36 cellular contexts compared by ENCODE assay signal in genomic region chr14:52095793-52096192, GRCh38. TPM values are rescaled to one million over a fixed set of nuclear protein-coding genes. Genes with fewer than 3 reads are reported as not detected.
"Had no signal": no experiment of that assay in that cellular context is flagged by ENCODE, and none has a peak within 500 bp of the region (broad histone marks: within the 10 kb centered on the region; RNA-seq: fewer than 3 reads in every experiment).

No MANE protein-coding gene starts in this region.

- H3K9me3 ChIP-seq: adrenal gland, body of pancreas, breast epithelium had no signal

- H3K27ac ChIP-seq: adrenal gland, body of pancreas, brain microvascular endothelial cell, breast epithelium, VCaP had no signal

- H3K36me3 Mint-ChIP-seq: activated CD4-positive, alpha-beta memory T cell treated with anti-CD3 and anti-CD28 coated beads for 36 hours; activated naive CD4-positive, alpha-beta T cell treated with anti-CD3 and anti-CD28 coated beads, Interleukin-2, amount 50 U/mL, for 72 hours; activated naive CD8-positive, alpha-beta T cell treated with anti-CD3 and anti-CD28 coated beads for 36 hours had no signal

- H3K36me3 ChIP-seq: adrenal gland, brain microvascular endothelial cell, breast epithelium had no signal

- H3K27me3 ChIP-seq: adrenal gland, body of pancreas, brain microvascular endothelial cell, breast epithelium had no signal

- H3K27ac Mint-ChIP-seq: activated B cell treated with CpG ODN at 0.5 μM for 24 hours; activated CD4-positive, alpha-beta memory T cell treated with anti-CD3 and anti-CD28 coated beads for 36 hours; activated CD4-positive, alpha-beta T cell treated with anti-CD3 and anti-CD28 coated beads, Interleukin-2, amount 10 ng/mL, durations not matched to agents 24 days and 14 days; activated CD8-positive, alpha-beta T cell treated with anti-CD3 and anti-CD28 coated beads for 36 hours; activated naive CD4-positive, alpha-beta T cell treated with anti-CD3 and anti-CD28 coated beads for 36 hours; activated naive CD4-positive, alpha-beta T cell treated with anti-CD3 and anti-CD28 coated beads, Interleukin-2, amount 50 U/mL, for 72 hours; activated naive CD8-positive, alpha-beta T cell treated with anti-CD3 and anti-CD28 coated beads for 36 hours; activated T-cell treated with anti-CD3 and anti-CD28 coated beads, Interleukin-2, amount 50 U/mL, for 72 hours; activated T-helper 1 cell treated with anti-CD3 and anti-CD28 coated beads, Interleukin-12 subunit alpha, Interleukin-12 subunit beta, Interleukin-2, Interleukin-4 antibody, amounts not matched to agents 30 ng/mL and 10 ng/mL and 1 ng/mL, durations not matched to agents 14 hours and 24 hours and 36 hours; activated T-helper 17 cell treated with anti-CD3 and anti-CD28 coated beads, Interleukin-2, amount 50 U/mL, for 72 hours; T-helper 1 cell treated with Interleukin-12 subunit alpha and Interleukin-12 subunit beta and Interleukin-4 antibody, amounts not matched to agents 30 μg/mL and 1 μg/mL, for 36 hours; T-helper 2 cell treated with Interferon-gamma antibody and Interleukin-4, amounts not matched to agents 5 μg/mL and 100 μg/mL, for 36 hours had no signal

- FAIRE-seq: astrocyte, TTC549 had no signal

- DNase-seq: activated B cell treated with CpG ODN at 0.5 μM for 24 hours; activated CD4-positive, alpha-beta memory T cell treated with anti-CD3 and anti-CD28 coated beads for 36 hours; activated CD4-positive, alpha-beta T cell treated with anti-CD3 and anti-CD28 coated beads for 4 hours; activated CD4-positive, alpha-beta T cell treated with anti-CD3 and anti-CD28 coated beads, Interleukin-2, amount 10 ng/mL, durations not matched to agents 24 days and 14 days; activated CD4-positive, alpha-beta T cell treated with anti-CD3 and anti-CD28 coated beads, Interleukin-2, amount 50 U/mL, for 1 hour; activated CD4-positive, alpha-beta T cell treated with anti-CD3 and anti-CD28 coated beads, Interleukin-2, amount 50 U/mL, for 4 hours; activated CD4-positive, CD25-positive, alpha-beta regulatory T cell treated with anti-CD3 and anti-CD28 coated beads, Interleukin-2, amount 50 U/mL, for 72 hours; activated CD8-positive, alpha-beta memory T cell treated with anti-CD3 and anti-CD28 coated beads, Interleukin-2, amount 50 U/mL, for 4 hours; activated CD8-positive, alpha-beta T cell treated with anti-CD3 and anti-CD28 coated beads for 36 hours; activated effector memory CD4-positive, alpha-beta T cell treated with anti-CD3 and anti-CD28 coated beads, Interleukin-2, amount 50 U/mL, for 16 hours; activated gamma-delta T cell treated with Interleukin-2 at 50 U/mL for 16 hours; activated naive CD4-positive, alpha-beta T cell; activated naive CD4-positive, alpha-beta T cell treated with anti-CD3 and anti-CD28 coated beads for 36 hours; activated naive CD4-positive, alpha-beta T cell treated with anti-CD3 and anti-CD28 coated beads, Interleukin-2, amount 50 U/mL, for 16 hours; activated naive CD8-positive, alpha-beta T cell treated with anti-CD3 and anti-CD28 coated beads for 36 hours; activated T-cell treated with anti-CD3 and anti-CD28 coated beads for 4 hours; activated T-cell treated with anti-CD3 and anti-CD28 coated beads, Interleukin-2, amount 50 U/mL, for 1 hour; activated T-cell treated with anti-CD3 and anti-CD28 coated beads, Interleukin-2, amount 50 U/mL, for 4 hours; activated T-cell treated with anti-CD3 and anti-CD28 coated beads, Interleukin-2, amount 50 U/mL, for 72 hours; adrenal gland; amniotic stem cell; aorta; body of pancreas; brain microvascular endothelial cell; central memory CD4-positive, alpha-beta T cell; T-helper 2 cell; T-helper 9 cell had no signal

- H3K4me1 ChIP-seq: adrenal gland, body of pancreas, breast epithelium had no signal

- H3K4me3 ChIP-seq: adrenal gland, body of pancreas, breast epithelium had no signal

- ATAC-seq: activated CD8-positive, alpha-beta T cell treated with anti-CD3 and anti-CD28 coated beads for 36 hours; activated naive CD4-positive, alpha-beta T cell treated with anti-CD3 and anti-CD28 coated beads, Interleukin-2, amount 50 U/mL, for 72 hours; activated T-cell treated with anti-CD3 and anti-CD28 coated beads, Interleukin-2, amount 50 U/mL, for 4 hours; activated T-cell treated with anti-CD3 and anti-CD28 coated beads, Interleukin-2, amount 50 U/mL, for 72 hours; activated T-helper 17 cell treated with anti-CD3 and anti-CD28 coated beads, Interleukin-2, amount 50 U/mL, for 72 hours; body of pancreas had no signal

- H3K4me1 Mint-ChIP-seq: activated B cell treated with CpG ODN at 0.5 μM for 24 hours; activated CD4-positive, alpha-beta T cell treated with anti-CD3 and anti-CD28 coated beads, Interleukin-2, amount 10 ng/mL, durations not matched to agents 24 days and 14 days; activated naive CD8-positive, alpha-beta T cell treated with anti-CD3 and anti-CD28 coated beads for 36 hours; activated T-helper 17 cell treated with anti-CD3 and anti-CD28 coated beads, Interleukin-2, amount 50 U/mL, for 72 hours had no signal

- H3K4me3 Mint-ChIP-seq: activated B cell treated with CpG ODN at 0.5 μM for 24 hours; activated CD4-positive, alpha-beta memory T cell treated with anti-CD3 and anti-CD28 coated beads for 36 hours; activated CD4-positive, alpha-beta T cell treated with anti-CD3 and anti-CD28 coated beads, Interleukin-2, amount 10 ng/mL, durations not matched to agents 24 days and 14 days; activated CD8-positive, alpha-beta T cell treated with anti-CD3 and anti-CD28 coated beads for 36 hours; activated naive CD4-positive, alpha-beta T cell treated with anti-CD3 and anti-CD28 coated beads for 36 hours; activated naive CD8-positive, alpha-beta T cell treated with anti-CD3 and anti-CD28 coated beads for 36 hours; activated T-cell treated with anti-CD3 and anti-CD28 coated beads, Interleukin-2, amount 50 U/mL, for 4 hours; activated T-cell treated with anti-CD3 and anti-CD28 coated beads, Interleukin-2, amount 50 U/mL, for 72 hours; activated T-helper 1 cell treated with anti-CD3 and anti-CD28 coated beads, Interleukin-12 subunit alpha, Interleukin-12 subunit beta, Interleukin-2, Interleukin-4 antibody, amounts not matched to agents 30 ng/mL and 10 ng/mL and 1 ng/mL, durations not matched to agents 14 hours and 24 hours and 36 hours; activated T-helper 17 cell treated with anti-CD3 and anti-CD28 coated beads, Interleukin-2, amount 50 U/mL, for 72 hours; T-helper 1 cell treated with Interleukin-12 subunit alpha and Interleukin-12 subunit beta and Interleukin-4 antibody, amounts not matched to agents 30 μg/mL and 1 μg/mL, for 36 hours; T-helper 2 cell treated with Interferon-gamma antibody and Interleukin-4, amounts not matched to agents 5 μg/mL and 100 μg/mL, for 36 hours had no signal

- H3K27me3 Mint-ChIP-seq: activated CD4-positive, alpha-beta memory T cell treated with anti-CD3 and anti-CD28 coated beads for 36 hours; activated naive CD8-positive, alpha-beta T cell treated with anti-CD3 and anti-CD28 coated beads for 36 hours had no signal

- H3K9me3 Mint-ChIP-seq: activated B cell treated with CpG ODN at 0.5 μM for 24 hours; activated CD4-positive, alpha-beta memory T cell treated with anti-CD3 and anti-CD28 coated beads for 36 hours; activated CD4-positive, alpha-beta T cell treated with anti-CD3 and anti-CD28 coated beads, Interleukin-2, amount 10 ng/mL, durations not matched to agents 24 days and 14 days; activated CD8-positive, alpha-beta T cell treated with anti-CD3 and anti-CD28 coated beads for 36 hours; activated naive CD4-positive, alpha-beta T cell treated with anti-CD3 and anti-CD28 coated beads for 36 hours; activated naive CD4-positive, alpha-beta T cell treated with anti-CD3 and anti-CD28 coated beads, Interleukin-2, amount 50 U/mL, for 72 hours; activated naive CD8-positive, alpha-beta T cell treated with anti-CD3 and anti-CD28 coated beads for 36 hours; activated T-cell treated with anti-CD3 and anti-CD28 coated beads, Interleukin-2, amount 50 U/mL, for 4 hours; activated T-cell treated with anti-CD3 and anti-CD28 coated beads, Interleukin-2, amount 50 U/mL, for 72 hours; activated T-helper 1 cell treated with anti-CD3 and anti-CD28 coated beads, Interleukin-12 subunit alpha, Interleukin-12 subunit beta, Interleukin-2, Interleukin-4 antibody, amounts not matched to agents 30 ng/mL and 10 ng/mL and 1 ng/mL, durations not matched to agents 14 hours and 24 hours and 36 hours; T-helper 1 cell treated with Interleukin-12 subunit alpha and Interleukin-12 subunit beta and Interleukin-4 antibody, amounts not matched to agents 30 μg/mL and 1 μg/mL, for 36 hours; T-helper 2 cell treated with Interferon-gamma antibody and Interleukin-4, amounts not matched to agents 5 μg/mL and 100 μg/mL, for 36 hours had no signal

RNA-seq across cellular contexts. Expression of gene NID2, which starts 26.9 kb away (rescaled TPM):
- total RNA-seq: activated B cell treated with CpG ODN at 0.5 μM for 24 hours; activated CD4-positive, alpha-beta memory T cell treated with anti-CD3 and anti-CD28 coated beads for 36 hours; activated naive CD4-positive, alpha-beta T cell treated with anti-CD3 and anti-CD28 coated beads for 36 hours; activated naive CD4-positive, alpha-beta T cell treated with anti-CD3 and anti-CD28 coated beads, Interleukin-2, amount 50 U/mL, for 72 hours; activated naive CD8-positive, alpha-beta T cell treated with anti-CD3 and anti-CD28 coated beads for 36 hours had no signal
